ENCODE assay signal across 14 cellular contexts in genomic region chr2:195411219-195411687, GRCh38.
DNase-seq lines count a peak whose midpoint lies in the region; ATAC-seq and TF ChIP-seq lines count a peak whose summit lies in the region.
"Had no signal": no experiment of that assay in that cellular context is flagged by ENCODE, and none has a peak within 500 bp of the region (broad histone marks: within the 10 kb centered on the region; RNA-seq: fewer than 3 reads in every experiment).

No MANE protein-coding gene starts in this region.

- no peak overlapping the region for H3K4me3 ChIP-seq in foreskin fibroblast (ENCODE audit: low read depth in 1 of 2, low read length in 2 of 2)
- H3K4me3 ChIP-seq: gastrocnemius medialis, psoas muscle had no signal

- ATAC-seq in HG02610 (IDR thresholded peaks at IDR 0.05; ENCODE audit: unreplicated experiment) = no peak
- no peak for ATAC-seq in HG02798 (IDR thresholded peaks at IDR 0.05; ENCODE audit: poor library complexity, unreplicated experiment)
- ATAC-seq: gastrocnemius medialis, psoas muscle had no signal

- TF ChIP-seq CTCF in foreskin fibroblast (IDR thresholded peaks at IDR 0.05; ENCODE audit: low read depth, low read length) = no peak

- DNase-seq in AG08396 (ENCODE audit: low spot score) (peak; percentile 29), HCEC 1CT (peak; percentile 41), SW480 (ENCODE audit: low spot score) (peak; percentile 69), foreskin fibroblast (peak; percentile 7 to 52), GDM1 (lab: John Stamatoyannopoulos, UW) (no peak)
- no peak for DNase-seq in activated naive CD4-positive, alpha-beta T cell (lab: John Stamatoyannopoulos, UW)
- DNase-seq: activated naive CD8-positive, alpha-beta T cell treated with anti-CD3 and anti-CD28 coated beads for 36 hours; gastrocnemius medialis; NCI-H1092; NCI-H446; psoas muscle; stimulated activated CD4-positive, alpha-beta T cell treated with anti-CD3 and anti-CD28 coated beads, Interleukin-2, amount 100 ng/mL, for 24 hours had no signal

Comparison
In these comparisons a context has a peak if more than half of its experiments do, and no peak if none do; other contexts are left out.
1. DNase-seq: peak in AG08396 (single experiment), HCEC 1CT (single experiment), SW480 (single experiment) and foreskin fibroblast (2 of 2); none in GDM1 (single experiment) and activated naive CD4-positive, alpha-beta T cell (0 of 4).